ENCODE assay signal across 30 cellular contexts in the genomic region with DNA sequence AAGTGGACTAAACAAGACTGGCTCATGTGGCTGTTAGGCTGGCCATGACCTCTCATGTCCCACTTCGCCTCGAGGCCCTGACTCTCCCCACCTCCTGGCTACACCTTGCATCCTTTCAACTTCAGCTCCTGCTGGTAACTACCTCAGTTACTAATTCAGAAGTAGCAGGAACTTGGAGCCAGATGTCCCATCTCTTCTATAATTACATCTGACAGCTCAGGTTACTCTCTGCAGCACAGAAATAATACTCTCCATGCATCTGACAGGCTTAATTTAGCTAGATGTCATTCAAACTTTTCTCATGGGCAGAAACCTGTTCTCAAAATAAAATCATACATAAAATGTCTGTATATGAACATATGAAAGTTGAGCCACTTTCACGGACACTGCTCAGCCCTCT.
"Had no signal": no experiment of that assay in that cellular context is flagged by ENCODE, and none has a peak within 500 bp of the region (broad histone marks: within the 10 kb centered on the region; RNA-seq: fewer than 3 reads in every experiment).

No MANE protein-coding gene starts in this region.

- H3K4me3 ChIP-seq: ascending aorta, body of pancreas, Peyer's patch, SJCRH30 had no signal

- H3K4me1 ChIP-seq: ascending aorta, body of pancreas, Peyer's patch, SJCRH30 had no signal

- H3K36me3 Mint-ChIP-seq: activated CD8-positive, alpha-beta memory T cell treated with anti-CD3 and anti-CD28 coated beads, Interleukin-2, amount 10 ng/mL, durations not matched to agents 7 days and 5 days; activated naive CD4-positive, alpha-beta T cell treated with anti-CD3 and anti-CD28 coated beads, Interleukin-2, amount 50 U/mL, for 72 hours; IgD-negative memory B cell; WTC11 had no signal

- H3K4me1 Mint-ChIP-seq: activated CD8-positive, alpha-beta memory T cell treated with anti-CD3 and anti-CD28 coated beads, Interleukin-2, amount 10 ng/mL, durations not matched to agents 7 days and 5 days; activated naive CD8-positive, alpha-beta T cell treated with anti-CD3 and anti-CD28 coated beads, Interleukin-2, amount 50 U/mL, for 24 hours; central memory CD8-positive, alpha-beta T cell; IgD-negative memory B cell; T-helper 17 cell; WTC11 had no signal

- H3K9me3 ChIP-seq: ascending aorta, body of pancreas, Peyer's patch, SJCRH30 had no signal

- H3K36me3 ChIP-seq: ascending aorta, Peyer's patch, SJCRH30 had no signal

- H3K27me3 ChIP-seq: ascending aorta, body of pancreas, Peyer's patch, SJCRH30 had no signal

- DNase-seq: activated CD4-positive, alpha-beta T cell treated with anti-CD3 and anti-CD28 coated beads for 48 hours; activated CD4-positive, alpha-beta T cell treated with anti-CD3 and anti-CD28 coated beads, Interleukin-2, amount 50 U/mL, for 48 hours; activated CD4-positive, CD25-positive, alpha-beta regulatory T cell treated with anti-CD3 and anti-CD28 coated beads, Interleukin-2, amount 50 U/mL, for 72 hours; activated CD8-positive, alpha-beta memory T cell treated with anti-CD3 and anti-CD28 coated beads, Interleukin-2, amount 10 ng/mL, durations not matched to agents 7 days and 5 days; activated effector memory CD4-positive, alpha-beta T cell treated with anti-CD3 and anti-CD28 coated beads, Interleukin-2, amount 50 U/mL, for 16 hours; activated naive CD4-positive, alpha-beta T cell treated with Interleukin-2 at 50 U/mL for 16 hours; activated naive CD8-positive, alpha-beta T cell treated with anti-CD3 and anti-CD28 coated beads, Interleukin-2, amount 50 U/mL, for 24 hours; activated T-cell treated with anti-CD3 and anti-CD28 coated beads, Interleukin-2, amount 50 U/mL, for 4 hours; amniotic stem cell; body of pancreas; KG1; NCI-H1092; NCI-H1417; NCI-H1930; NCI-H2107; NCI-H2227 treated with DMSO at 0.1 percent for 48 hours; NCI-H446 treated with DMSO at 0.1 percent for 48 hours; NCI-H526 treated with DMSO at 0.1 percent for 48 hours; NCI-H82; Peyer's patch; Right ventricle myocardium superior; SJCRH30; T-helper 17 cell; T-helper 9 cell had no signal

- H3K4me3 Mint-ChIP-seq: activated CD8-positive, alpha-beta memory T cell treated with anti-CD3 and anti-CD28 coated beads, Interleukin-2, amount 10 ng/mL, durations not matched to agents 7 days and 5 days; activated naive CD8-positive, alpha-beta T cell treated with anti-CD3 and anti-CD28 coated beads, Interleukin-2, amount 50 U/mL, for 24 hours; activated T-cell treated with anti-CD3 and anti-CD28 coated beads, Interleukin-2, amount 50 U/mL, for 4 hours; central memory CD8-positive, alpha-beta T cell; IgD-negative memory B cell; T-helper 17 cell; WTC11 had no signal

- H3K27ac Mint-ChIP-seq: activated CD8-positive, alpha-beta memory T cell treated with anti-CD3 and anti-CD28 coated beads, Interleukin-2, amount 10 ng/mL, durations not matched to agents 7 days and 5 days; activated naive CD4-positive, alpha-beta T cell treated with anti-CD3 and anti-CD28 coated beads, Interleukin-2, amount 50 U/mL, for 72 hours; activated naive CD8-positive, alpha-beta T cell treated with anti-CD3 and anti-CD28 coated beads, Interleukin-2, amount 50 U/mL, for 24 hours; IgD-negative memory B cell; T-helper 17 cell; WTC11 had no signal

- H3K27ac ChIP-seq: ascending aorta, body of pancreas, Peyer's patch, RWPE1, SJCRH30 had no signal

- ATAC-seq: activated CD8-positive, alpha-beta memory T cell treated with anti-CD3 and anti-CD28 coated beads, Interleukin-2, amount 10 ng/mL, durations not matched to agents 7 days and 5 days; activated naive CD4-positive, alpha-beta T cell treated with anti-CD3 and anti-CD28 coated beads, Interleukin-2, amount 50 U/mL, for 72 hours; activated naive CD8-positive, alpha-beta T cell treated with anti-CD3 and anti-CD28 coated beads, Interleukin-2, amount 50 U/mL, for 24 hours; activated T-cell treated with anti-CD3 and anti-CD28 coated beads, Interleukin-2, amount 50 U/mL, for 4 hours; body of pancreas; T-helper 17 cell; WTC11 had no signal

- H3K9me3 Mint-ChIP-seq: activated naive CD4-positive, alpha-beta T cell treated with anti-CD3 and anti-CD28 coated beads, Interleukin-2, amount 50 U/mL, for 72 hours; activated naive CD8-positive, alpha-beta T cell treated with anti-CD3 and anti-CD28 coated beads, Interleukin-2, amount 50 U/mL, for 24 hours; activated T-cell treated with anti-CD3 and anti-CD28 coated beads, Interleukin-2, amount 50 U/mL, for 4 hours; central memory CD8-positive, alpha-beta T cell; WTC11 had no signal
